ENCODE assay signal across 28 cellular contexts in genomic region chr7:70472580-70473239, GRCh38.
"Had no signal": no experiment of that assay in that cellular context is flagged by ENCODE, and none has a peak within 500 bp of the region (broad histone marks: within the 10 kb centered on the region; RNA-seq: fewer than 3 reads in every experiment).

No MANE protein-coding gene starts in this region.

- H3K27me3 Mint-ChIP-seq: dendritic cell treated with granulocyte-macrophage colony-stimulating factor and Interleukin-4, amounts not matched to agents 40 ng/mL and 50 ng/mL, for 4 days; memory B cell; naive thymus-derived CD4-positive, alpha-beta T cell; stimulated activated memory B cell treated with anti-CD40 and anti-IgM and Interleukin-4, amounts not matched to agents 10 μg/mL and 1 μg/mL and 100 μg/mL, for 72 hours had no signal

- H3K36me3 ChIP-seq: colonic mucosa, ovary, spleen, tibial artery, upper lobe of left lung had no signal

- ATAC-seq: esophagus mucosa; left lobe of liver; naive thymus-derived CD4-positive, alpha-beta T cell; psoas muscle; right cardiac atrium; stimulated activated memory B cell treated with anti-CD40 and anti-IgM and Interleukin-4, amounts not matched to agents 10 μg/mL and 1 μg/mL and 100 μg/mL, for 72 hours; stimulated activated naive CD8-positive, alpha-beta T cell treated with anti-CD3 and anti-CD28 coated beads, Interleukin-15, Interleukin-2, amounts not matched to agents 100 U/mL and 50 U/mL, for 24 hours had no signal

- H3K4me3 Mint-ChIP-seq: dendritic cell treated with granulocyte-macrophage colony-stimulating factor and Interleukin-4, amounts not matched to agents 40 ng/mL and 50 ng/mL, for 4 days; endodermal cell; memory B cell; naive thymus-derived CD4-positive, alpha-beta T cell; stimulated activated memory B cell treated with anti-CD40 and anti-IgM and Interleukin-4, amounts not matched to agents 10 μg/mL and 1 μg/mL and 100 μg/mL, for 72 hours had no signal

- H3K9me3 Mint-ChIP-seq: dendritic cell treated with granulocyte-macrophage colony-stimulating factor and Interleukin-4, amounts not matched to agents 40 ng/mL and 50 ng/mL, for 4 days; endodermal cell; memory B cell; nephron progenitor cell; stimulated activated memory B cell treated with anti-CD40 and anti-IgM and Interleukin-4, amounts not matched to agents 10 μg/mL and 1 μg/mL and 100 μg/mL, for 72 hours had no signal

- H3K4me1 Mint-ChIP-seq: memory B cell; stimulated activated memory B cell treated with anti-CD40 and anti-IgM and Interleukin-4, amounts not matched to agents 10 μg/mL and 1 μg/mL and 100 μg/mL, for 72 hours had no signal

- H3K36me3 Mint-ChIP-seq: naive thymus-derived CD4-positive, alpha-beta T cell; stimulated activated memory B cell treated with anti-CD40 and anti-IgM and Interleukin-4, amounts not matched to agents 10 μg/mL and 1 μg/mL and 100 μg/mL, for 72 hours had no signal

- H3K4me3 ChIP-seq: colonic mucosa, lung, ovary, psoas muscle, skin epidermis, spleen, testis, tibial artery, upper lobe of left lung had no signal

- H3K27ac ChIP-seq: colonic mucosa, epithelial cell of prostate, ovary, psoas muscle, spleen, testis, tibial artery, upper lobe of left lung had no signal

- H3K27me3 ChIP-seq: colonic mucosa, ovary, spleen, testis, tibial artery, upper lobe of left lung had no signal

- H3K9me3 ChIP-seq: colonic mucosa, ovary, psoas muscle, spleen, testis, tibial artery, upper lobe of left lung had no signal

- H3K27ac Mint-ChIP-seq: dendritic cell treated with granulocyte-macrophage colony-stimulating factor and Interleukin-4, amounts not matched to agents 40 ng/mL and 50 ng/mL, for 4 days; endodermal cell; memory B cell; naive thymus-derived CD4-positive, alpha-beta T cell; stimulated activated memory B cell treated with anti-CD40 and anti-IgM and Interleukin-4, amounts not matched to agents 10 μg/mL and 1 μg/mL and 100 μg/mL, for 72 hours had no signal

- DNase-seq: colonic mucosa; effector CD8-positive, alpha-beta T cell; endodermal cell; foreskin melanocyte; kidney; midbrain; naive thymus-derived CD4-positive, alpha-beta T cell; nephron progenitor cell; occipital lobe; ovary; posterior cingulate gyrus; psoas muscle; right cardiac atrium; spleen; stimulated activated CD4-positive, alpha-beta T cell treated with anti-CD3 and anti-CD28 coated beads, Interleukin-4, amount 100 ng/mL, for 4 hours; stimulated activated naive CD8-positive, alpha-beta T cell treated with anti-CD3 and anti-CD28 coated beads, Interleukin-15, Interleukin-2, amounts not matched to agents 100 U/mL and 50 U/mL, for 24 hours; substantia nigra; testis; tibial artery; upper lobe of left lung had no signal

- H3K4me1 ChIP-seq: colonic mucosa, psoas muscle, spleen, upper lobe of left lung had no signal
